ENCODE assay signal across 24 cellular contexts in the genomic region with DNA sequence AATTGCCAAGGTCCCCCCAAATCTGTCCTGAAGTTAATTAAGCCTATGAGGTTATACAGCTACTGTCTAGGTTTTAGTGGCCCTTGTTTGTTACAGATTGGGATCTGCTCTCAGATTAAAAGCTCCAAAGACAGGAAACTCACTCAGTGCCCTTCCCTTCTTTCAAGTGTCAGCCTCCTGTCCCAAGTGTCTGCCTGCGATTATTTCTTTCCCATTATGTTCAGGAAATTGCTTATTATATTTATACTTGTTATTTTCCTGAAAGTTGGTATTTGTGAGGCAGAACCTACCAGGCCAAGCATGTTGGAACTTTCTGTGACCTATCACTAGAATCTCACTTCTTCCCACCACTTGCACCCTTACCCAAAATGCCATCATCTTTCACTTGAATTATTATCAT.
"Had no signal": no experiment of that assay in that cellular context is flagged by ENCODE, and none has a peak within 500 bp of the region (broad histone marks: within the 10 kb centered on the region; RNA-seq: fewer than 3 reads in every experiment).

No MANE protein-coding gene starts in this region.

- H3K9me3 ChIP-seq: Peyer's patch had no signal

- DNase-seq: activated CD4-positive, alpha-beta T cell treated with anti-CD3 and anti-CD28 coated beads for 4 hours; activated CD8-positive, alpha-beta memory T cell treated with anti-CD3 and anti-CD28 coated beads, Interleukin-2, amount 50 U/mL, for 4 hours; activated CD8-positive, alpha-beta T cell treated with anti-CD3 and anti-CD28 coated beads for 36 hours; activated naive CD4-positive, alpha-beta T cell; activated T-cell treated with anti-CD3 and anti-CD28 coated beads, Interleukin-2, amount 50 U/mL, for 72 hours; cerebellar nuclear complex; MV-4-11; NCI-H1092 treated with DMSO at 0.1 percent for 48 hours; NCI-H1417 treated with DMSO at 0.1 percent for 48 hours; NCI-H1694; NCI-H2029; NCI-H2107; NCI-H2171 treated with DMSO at 0.1 percent for 48 hours; NCI-H345; NCI-H510A; NCI-H526 treated with DMSO at 0.1 percent for 48 hours; NK-92 treated with Interleukin-12 subunit alpha and Interleukin-12 subunit beta, amount 100 ng/mL, for 24 hours; OCI-M1; Peyer's patch; SHP77 treated with DMSO at 0.1 percent for 48 hours had no signal

- H3K27ac ChIP-seq: ascending aorta, Peyer's patch, RWPE1 had no signal

- H3K27me3 ChIP-seq: ascending aorta, MG63, Peyer's patch had no signal

- H3K4me3 ChIP-seq: ascending aorta, MG63, Peyer's patch had no signal

- ATAC-seq: activated CD4-positive, CD25-positive, alpha-beta regulatory T cell treated with anti-CD3 and anti-CD28 coated beads, Interleukin-2, amount 50 U/mL, for 24 hours; activated CD8-positive, alpha-beta T cell treated with anti-CD3 and anti-CD28 coated beads for 36 hours; activated T-cell treated with anti-CD3 and anti-CD28 coated beads, Interleukin-2, amount 50 U/mL, for 72 hours had no signal

- H3K4me1 ChIP-seq: ascending aorta had no signal

- H3K36me3 ChIP-seq: ascending aorta, MG63, Peyer's patch had no signal
